In the genomic region with DNA sequence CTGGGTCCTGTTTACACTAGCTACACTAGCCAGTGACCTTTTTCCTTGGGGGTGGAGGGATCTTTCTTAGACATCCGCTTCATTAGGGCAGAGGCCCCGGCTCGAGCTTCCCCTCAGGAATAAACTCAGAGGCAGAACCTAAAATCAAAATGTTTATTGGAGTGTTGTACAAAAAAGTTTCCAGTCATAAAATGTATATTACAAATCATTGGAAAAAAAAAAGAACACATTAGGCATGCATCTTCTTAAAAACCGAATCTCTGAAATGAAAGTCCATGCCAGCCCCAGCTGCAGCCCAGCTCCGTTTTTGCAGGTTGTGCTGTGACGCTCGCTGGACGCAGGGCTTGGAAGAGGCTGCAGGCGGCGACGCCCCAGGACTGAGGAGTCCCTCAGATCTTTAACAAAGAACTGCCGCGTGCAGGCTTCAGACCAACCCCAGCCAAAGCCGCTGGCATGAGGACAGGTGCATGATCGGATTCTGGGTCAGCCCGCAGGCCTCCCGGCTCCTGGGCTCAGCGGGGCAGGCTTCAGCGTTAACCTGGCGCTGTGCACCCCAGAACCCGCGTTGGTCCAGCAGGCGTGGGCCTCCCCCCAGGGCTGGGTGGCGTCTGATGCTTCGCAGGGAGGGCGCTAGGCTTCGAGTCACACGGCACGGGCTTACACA, we compare ENCODE assay signal across 8 cellular contexts. TPM values are rescaled to one million over a fixed set of nuclear protein-coding genes. Genes with fewer than 3 reads are reported as not detected.
DNase-seq lines count a peak whose midpoint lies in the region; ATAC-seq and TF ChIP-seq lines count a peak whose summit lies in the region.

No MANE protein-coding gene starts in this region.

- no peaks in the 10 kb centered on the region for H3K9me3 Mint-ChIP-seq in Calu3 (ENCODE audit: low read depth, unreplicated experiment)

- TF ChIP-seq CTCF in Calu3 (IDR thresholded peaks at IDR 0.05; ENCODE audit: unreplicated experiment) = no peak

- peak overlapping the region; percentile 93 for H3K4me3 Mint-ChIP-seq in Calu3 (ENCODE audit: low read depth, unreplicated experiment)

- H3K27ac ChIP-seq in caudate nucleus (ENCODE audit: low read depth, low read length) = peak overlapping the region; percentile 100
- peak overlapping the region; percentile 97 for H3K27ac ChIP-seq in substantia nigra (ENCODE audit: low read depth, low read length, poor library complexity, severe bottlenecking)

- ATAC-seq in left lobe of liver (peak; percentile 25), HG03439 (IDR thresholded peaks at IDR 0.05; ENCODE audit: unreplicated experiment) (no peak), GM18868 (IDR thresholded peaks at IDR 0.05; ENCODE audit: unreplicated experiment) (no peak)

- H3K27ac Mint-ChIP-seq in Calu3 (ENCODE audit: unreplicated experiment) = peak overlapping the region; percentile 88

- no peaks in the 10 kb centered on the region for H3K27me3 Mint-ChIP-seq in Calu3 (ENCODE audit: unreplicated experiment)

- BruUV-seq in Calu3 (replicated peaks; lab: Mats Ljungman, UMichigan) = no TSS peak

- intact Hi-C loops in Calu3 (cut with micrococcal nuclease; ENCODE audit: unreplicated experiment) = no loop called here

- peaks cover 39% of the 10 kb centered on the region for H3K36me3 Mint-ChIP-seq in Calu3 (ENCODE audit: insufficient read depth, unreplicated experiment)

- DNase-seq in Calu3 (no peak), NCI-H1092 treated with DMSO at 0.1 percent for 48 hours (lab: John Stamatoyannopoulos, UW) (peak; percentile 50), caudate nucleus (lab: John Stamatoyannopoulos, UW) (peak in 12 of 61 donors; percentile 11 to 36 (median 24)), left lobe of liver (ENCODE audit: low spot score) (peak; percentile 55), substantia nigra (lab: John Stamatoyannopoulos, UW) (peak in 24 of 49 donors; percentile 4 to 69 (median 25)), UCSD-AML1 (lab: John Stamatoyannopoulos, UW; ENCODE audit: unreplicated experiment) (no peak)

- no peaks in the 10 kb centered on the region for H3K4me1 Mint-ChIP-seq in Calu3 (ENCODE audit: low read depth, unreplicated experiment)

- CTCF ChIA-PET in Calu3 (lab: Charles Lee) = interaction anchor here (0.9 to 1.5 kb wide), 2 partner anchors 183 to 209 kb away, joined by 4 to 6 read pairs; no protein-coding TSS in a partner anchor

RNA-seq across cellular contexts. Expression of gene TIMM13, which starts 0.8 kb away (rescaled TPM):
- total RNA-seq in Calu3 (2022) = 75.8 and 81.8 TPM in 2 replicates
- total RNA-seq in left lobe of liver = 63.9 TPM

RNA-seq across cellular contexts. Expression of gene LMNB2, which starts 28.6 kb away (rescaled TPM):
- total RNA-seq in Calu3 (2022) = 88.0 and 109 TPM in 2 replicates
- total RNA-seq in left lobe of liver = 7.4 TPM

RNA-seq across cellular contexts. Expression of gene GADD45B, which starts 47.8 kb away (rescaled TPM):
- 26.3 and 36.5 TPM in 2 replicates for total RNA-seq in Calu3 (2022)
- total RNA-seq in left lobe of liver = 52.1 TPM

Comparison
In these comparisons a context has a peak if more than half of its experiments do, and no peak if none do; other contexts are left out.
1. DNase-seq: peak in NCI-H1092 treated with DMSO at 0.1 percent for 48 hours (single experiment) and left lobe of liver (single experiment); none in Calu3 (single experiment) and UCSD-AML1 (single experiment).
2. RNA of gene LMNB2, which starts 28.6 kb away (total RNA-seq): 88.0 to 109 TPM in Calu3; 7.4 TPM in left lobe of liver (single experiment); every median in the first group is over 10 times any median in the second.